ENCODE assay signal across 1 cellular context in genomic region chr7:128020161-128020560, GRCh38.
TF ChIP-seq lines count a peak whose summit lies in the region.

No MANE protein-coding gene starts in this region.

TF ChIP-seq in HCT116, 20 proteins besides CTCF, POLR2A, EP300 and RAD21:
- no peak for TF ChIP-seq EZH2 (IDR thresholded peaks at IDR 0.05)
- TF ChIP-seq CBX3 (IDR thresholded peaks at IDR 0.05; ENCODE audit: low read depth): 0 out of 2 replicates have a peak, but pooled peaks have one; percentile 20
- 0 out of 2 replicates have a peak, but pooled peaks have one; percentile 14 for TF ChIP-seq SP1 (IDR thresholded peaks at IDR 0.05; ENCODE audit: low read depth)
- TF ChIP-seq CEBPB (IDR thresholded peaks at IDR 0.05; ENCODE audit: low read depth): 0 out of 2 replicates have a peak, but pooled peaks have one; percentile 11
- no peak for TF ChIP-seq ATF3 (IDR thresholded peaks at IDR 0.05)
TF ChIP-seq in HCT116: peak in this region for 3.
